Comparison of ENCODE assay signal across 37 cellular contexts in the genomic region with DNA sequence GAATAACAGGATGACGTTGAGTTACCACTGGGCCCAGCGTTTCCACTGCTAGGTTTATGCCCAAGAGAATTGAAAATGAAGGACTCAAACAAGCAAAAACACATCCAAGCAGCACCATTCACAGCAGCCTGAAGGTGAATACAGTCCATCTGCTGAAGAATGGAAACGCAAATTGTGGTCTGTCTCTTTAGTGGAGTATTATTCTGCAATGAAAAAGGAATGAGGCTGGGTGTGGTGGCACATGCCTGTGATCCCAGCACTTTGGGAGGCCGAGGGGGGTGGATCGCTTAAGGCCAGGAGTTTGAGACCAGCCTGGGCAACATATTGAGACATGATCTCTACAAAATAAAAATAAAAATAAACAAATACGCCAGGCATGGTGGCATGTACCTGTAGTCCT. TPM values are rescaled to one million over a fixed set of nuclear protein-coding genes. Genes with fewer than 3 reads are reported as not detected.
"Had no signal": no experiment of that assay in that cellular context is flagged by ENCODE, and none has a peak within 500 bp of the region (broad histone marks: within the 10 kb centered on the region; RNA-seq: fewer than 3 reads in every experiment).

No MANE protein-coding gene starts in this region.

- H3K9me3 ChIP-seq: MG63 had no signal

- H3K36me3 ChIP-seq: MG63 had no signal

- H3K4me3 ChIP-seq: MG63 had no signal

- H3K27me3 ChIP-seq: MG63 had no signal

- DNase-seq: Karpas-422, Kasumi-1, MG63, MM.1S, MV-4-11, NCI-H1048, NCI-H1092, NCI-H1092 treated with DMSO at 0.1 percent for 48 hours, NCI-H1105, NCI-H1105 treated with DMSO at 0.1 percent for 48 hours, NCI-H1417, NCI-H1417 treated with DMSO at 0.1 percent for 48 hours, NCI-H1436, NCI-H1436 treated with DMSO at 0.1 percent for 48 hours, NCI-H146, NCI-H1694, NCI-H1694 treated with DMSO at 0.1 percent for 48 hours, NCI-H187, NCI-H187 treated with DMSO at 0.1 percent for 48 hours, NCI-H1930, NCI-H2029, NCI-H2029 treated with DMSO at 0.1 percent for 48 hours, NCI-H2081, NCI-H2081 treated with DMSO at 0.1 percent for 48 hours, NCI-H2107, NCI-H2171, NCI-H2171 treated with DMSO at 0.1 percent for 48 hours, NCI-H2227 treated with DMSO at 0.1 percent for 48 hours, NCI-H226, NCI-H345, NCI-H446, NCI-H446 treated with DMSO at 0.1 percent for 48 hours, NCI-H510A, NCI-H510A treated with DMSO at 0.1 percent for 48 hours, NCI-H524 had no signal

RNA-seq across cellular contexts. Expression of a gene that starts 41.9 kb away (rescaled TPM):
- total RNA-seq: MCF 10A, NCI-H460 had no signal
